Comparison of ENCODE assay signal across 1 cellular context in the genomic region with DNA sequence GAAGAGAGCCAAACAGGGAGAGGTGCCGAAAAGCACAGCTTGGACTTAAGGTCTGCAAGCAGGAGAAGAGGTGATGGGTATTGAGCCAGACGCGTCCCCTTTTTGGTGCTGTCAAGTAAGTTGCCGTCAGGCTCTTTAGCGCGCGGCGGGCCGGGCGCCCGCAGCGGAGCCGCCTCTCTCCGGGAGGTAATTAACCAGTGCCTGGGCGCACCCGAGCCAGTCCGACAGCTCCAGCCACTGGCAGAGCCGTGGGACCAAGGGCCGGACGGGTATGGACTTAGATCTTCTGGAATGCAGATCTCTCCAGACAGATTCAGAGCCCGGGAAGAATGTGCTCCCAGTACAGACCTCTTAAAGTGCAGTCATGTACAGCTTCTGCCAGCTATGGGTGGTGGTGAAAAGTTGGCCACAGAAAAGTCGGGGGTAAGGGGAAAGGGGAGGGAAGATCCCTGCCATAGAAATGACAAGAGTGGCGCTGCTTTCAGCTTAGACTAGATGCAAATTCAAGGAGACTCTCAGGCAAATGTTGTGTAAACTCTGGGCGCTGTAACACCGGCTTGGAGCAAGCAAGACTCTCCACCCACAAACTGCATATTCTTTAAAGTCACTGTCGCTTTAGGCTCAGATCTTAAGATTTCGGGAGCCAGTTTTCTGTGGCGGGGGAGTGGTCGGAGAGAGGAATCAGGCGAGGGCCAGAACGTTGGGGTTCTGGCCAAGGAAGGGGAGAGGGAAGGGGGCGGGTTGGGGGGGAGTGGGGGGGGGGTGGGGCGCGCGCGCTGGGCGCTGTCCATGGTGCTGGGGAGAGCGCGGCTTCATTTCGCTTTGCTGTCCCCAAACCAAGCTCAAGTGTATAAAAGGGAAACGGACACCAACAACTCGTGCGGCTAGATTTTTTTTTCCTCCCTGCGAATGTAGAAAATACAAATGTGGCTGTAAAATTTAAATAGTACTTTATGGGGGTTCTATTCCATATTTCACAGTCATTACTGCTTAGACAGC.
A peak's percentile ranks its signal among the peaks of the same experiment; 100 is the strongest.
TF ChIP-seq lines count a peak whose summit lies in the region.

No MANE protein-coding gene starts in this region.

TF ChIP-seq in H1, 55 proteins besides CTCF, POLR2A, EP300 and RAD21:
- TF ChIP-seq CTBP2 (IDR thresholded peaks at IDR 0.05; ENCODE audit: borderline replicate concordance, insufficient read depth, insufficient read length, low read length) = peak; percentile 72
- TF ChIP-seq SIRT6 (IDR thresholded peaks at IDR 0.05; ENCODE audit: low read length) = no peak
- TF ChIP-seq KDM1A (IDR thresholded peaks at IDR 0.05; ENCODE audit: borderline replicate concordance, low read length) = no peak
- TF ChIP-seq, protein P1, sequence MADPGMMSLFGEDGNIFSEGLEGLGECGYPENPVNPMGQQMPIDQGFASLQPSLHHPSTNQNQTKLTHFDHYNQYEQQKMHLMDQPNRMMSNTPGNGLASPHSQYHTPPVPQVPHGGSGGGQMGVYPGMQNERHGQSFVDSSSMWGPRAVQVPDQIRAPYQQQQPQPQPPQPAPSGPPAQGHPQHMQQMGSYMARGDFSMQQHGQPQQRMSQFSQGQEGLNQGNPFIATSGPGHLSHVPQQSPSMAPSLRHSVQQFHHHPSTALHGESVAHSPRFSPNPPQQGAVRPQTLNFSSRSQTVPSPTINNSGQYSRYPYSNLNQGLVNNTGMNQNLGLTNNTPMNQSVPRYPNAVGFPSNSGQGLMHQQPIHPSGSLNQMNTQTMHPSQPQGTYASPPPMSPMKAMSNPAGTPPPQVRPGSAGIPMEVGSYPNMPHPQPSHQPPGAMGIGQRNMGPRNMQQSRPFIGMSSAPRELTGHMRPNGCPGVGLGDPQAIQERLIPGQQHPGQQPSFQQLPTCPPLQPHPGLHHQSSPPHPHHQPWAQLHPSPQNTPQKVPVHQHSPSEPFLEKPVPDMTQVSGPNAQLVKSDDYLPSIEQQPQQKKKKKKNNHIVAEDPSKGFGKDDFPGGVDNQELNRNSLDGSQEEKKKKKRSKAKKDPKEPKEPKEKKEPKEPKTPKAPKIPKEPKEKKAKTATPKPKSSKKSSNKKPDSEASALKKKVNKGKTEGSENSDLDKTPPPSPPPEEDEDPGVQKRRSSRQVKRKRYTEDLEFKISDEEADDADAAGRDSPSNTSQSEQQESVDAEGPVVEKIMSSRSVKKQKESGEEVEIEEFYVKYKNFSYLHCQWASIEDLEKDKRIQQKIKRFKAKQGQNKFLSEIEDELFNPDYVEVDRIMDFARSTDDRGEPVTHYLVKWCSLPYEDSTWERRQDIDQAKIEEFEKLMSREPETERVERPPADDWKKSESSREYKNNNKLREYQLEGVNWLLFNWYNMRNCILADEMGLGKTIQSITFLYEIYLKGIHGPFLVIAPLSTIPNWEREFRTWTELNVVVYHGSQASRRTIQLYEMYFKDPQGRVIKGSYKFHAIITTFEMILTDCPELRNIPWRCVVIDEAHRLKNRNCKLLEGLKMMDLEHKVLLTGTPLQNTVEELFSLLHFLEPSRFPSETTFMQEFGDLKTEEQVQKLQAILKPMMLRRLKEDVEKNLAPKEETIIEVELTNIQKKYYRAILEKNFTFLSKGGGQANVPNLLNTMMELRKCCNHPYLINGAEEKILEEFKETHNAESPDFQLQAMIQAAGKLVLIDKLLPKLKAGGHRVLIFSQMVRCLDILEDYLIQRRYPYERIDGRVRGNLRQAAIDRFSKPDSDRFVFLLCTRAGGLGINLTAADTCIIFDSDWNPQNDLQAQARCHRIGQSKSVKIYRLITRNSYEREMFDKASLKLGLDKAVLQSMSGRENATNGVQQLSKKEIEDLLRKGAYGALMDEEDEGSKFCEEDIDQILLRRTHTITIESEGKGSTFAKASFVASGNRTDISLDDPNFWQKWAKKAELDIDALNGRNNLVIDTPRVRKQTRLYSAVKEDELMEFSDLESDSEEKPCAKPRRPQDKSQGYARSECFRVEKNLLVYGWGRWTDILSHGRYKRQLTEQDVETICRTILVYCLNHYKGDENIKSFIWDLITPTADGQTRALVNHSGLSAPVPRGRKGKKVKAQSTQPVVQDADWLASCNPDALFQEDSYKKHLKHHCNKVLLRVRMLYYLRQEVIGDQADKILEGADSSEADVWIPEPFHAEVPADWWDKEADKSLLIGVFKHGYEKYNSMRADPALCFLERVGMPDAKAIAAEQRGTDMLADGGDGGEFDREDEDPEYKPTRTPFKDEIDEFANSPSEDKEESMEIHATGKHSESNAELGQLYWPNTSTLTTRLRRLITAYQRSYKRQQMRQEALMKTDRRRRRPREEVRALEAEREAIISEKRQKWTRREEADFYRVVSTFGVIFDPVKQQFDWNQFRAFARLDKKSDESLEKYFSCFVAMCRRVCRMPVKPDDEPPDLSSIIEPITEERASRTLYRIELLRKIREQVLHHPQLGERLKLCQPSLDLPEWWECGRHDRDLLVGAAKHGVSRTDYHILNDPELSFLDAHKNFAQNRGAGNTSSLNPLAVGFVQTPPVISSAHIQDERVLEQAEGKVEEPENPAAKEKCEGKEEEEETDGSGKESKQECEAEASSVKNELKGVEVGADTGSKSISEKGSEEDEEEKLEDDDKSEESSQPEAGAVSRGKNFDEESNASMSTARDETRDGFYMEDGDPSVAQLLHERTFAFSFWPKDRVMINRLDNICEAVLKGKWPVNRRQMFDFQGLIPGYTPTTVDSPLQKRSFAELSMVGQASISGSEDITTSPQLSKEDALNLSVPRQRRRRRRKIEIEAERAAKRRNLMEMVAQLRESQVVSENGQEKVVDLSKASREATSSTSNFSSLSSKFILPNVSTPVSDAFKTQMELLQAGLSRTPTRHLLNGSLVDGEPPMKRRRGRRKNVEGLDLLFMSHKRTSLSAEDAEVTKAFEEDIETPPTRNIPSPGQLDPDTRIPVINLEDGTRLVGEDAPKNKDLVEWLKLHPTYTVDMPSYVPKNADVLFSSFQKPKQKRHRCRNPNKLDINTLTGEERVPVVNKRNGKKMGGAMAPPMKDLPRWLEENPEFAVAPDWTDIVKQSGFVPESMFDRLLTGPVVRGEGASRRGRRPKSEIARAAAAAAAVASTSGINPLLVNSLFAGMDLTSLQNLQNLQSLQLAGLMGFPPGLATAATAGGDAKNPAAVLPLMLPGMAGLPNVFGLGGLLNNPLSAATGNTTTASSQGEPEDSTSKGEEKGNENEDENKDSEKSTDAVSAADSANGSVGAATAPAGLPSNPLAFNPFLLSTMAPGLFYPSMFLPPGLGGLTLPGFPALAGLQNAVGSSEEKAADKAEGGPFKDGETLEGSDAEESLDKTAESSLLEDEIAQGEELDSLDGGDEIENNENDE (IDR thresholded peaks at IDR 0.05; ENCODE audit: insufficient replicate concordance, low read length) = no peak
- TF ChIP-seq EGR1 (IDR thresholded peaks at IDR 0.05; ENCODE audit: borderline replicate concordance, low read depth, low read length) = no peak
- peak; percentile 92 for TF ChIP-seq SUZ12 (IDR thresholded peaks at IDR 0.05; ENCODE audit: low read length)
- TF ChIP-seq, protein P2, sequence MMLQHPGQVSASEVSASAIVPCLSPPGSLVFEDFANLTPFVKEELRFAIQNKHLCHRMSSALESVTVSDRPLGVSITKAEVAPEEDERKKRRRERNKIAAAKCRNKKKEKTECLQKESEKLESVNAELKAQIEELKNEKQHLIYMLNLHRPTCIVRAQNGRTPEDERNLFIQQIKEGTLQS (IDR thresholded peaks at IDR 0.05; ENCODE audit: insufficient read depth, low read depth, low read length) = no peak
- TF ChIP-seq CHD1 (IDR thresholded peaks at IDR 0.05; ENCODE audit: low read depth, low read length) = no peak
- no peak for TF ChIP-seq SIX5 (IDR thresholded peaks at IDR 0.05; ENCODE audit: low read depth, low read length)
- no peak for TF ChIP-seq POU5F1 (IDR thresholded peaks at IDR 0.05; ENCODE audit: low read depth, low read length)
- TF ChIP-seq TEAD4 (IDR thresholded peaks at IDR 0.05; ENCODE audit: low read depth, low read length) = 0 out of 2 replicates have a peak, but pooled peaks have one; percentile 31
- no peak; a peak in 1 of 4 replicates for TF ChIP-seq HDAC2 (IDR thresholded peaks at IDR 0.05; ENCODE audit: borderline replicate concordance in 1 of 2, low read depth in 2 of 2, low read length in 2 of 2)
- TF ChIP-seq PHF8 (conservative IDR thresholded peaks at IDR 0.05; ENCODE audit: low read depth, low read length) = no peak
- TF ChIP-seq SIN3A (conservative IDR thresholded peaks at IDR 0.05 in 1 of 2, IDR thresholded peaks at IDR 0.05 in 1 of 2; ENCODE audit: low read depth in 1 of 2, low read length in 2 of 2) = peak; percentile 81 to 84; a peak in 3 of 4 replicates
- TF ChIP-seq CEBPB (IDR thresholded peaks at IDR 0.05; ENCODE audit: low read depth, low read length) = no peak
- TF ChIP-seq RNF2 (IDR thresholded peaks at IDR 0.05; ENCODE audit: borderline replicate concordance, low read depth, low read length, missing control alignments, poor library complexity, severe bottlenecking) = peak; percentile 93
- TF ChIP-seq EZH2 (IDR thresholded peaks at IDR 0.05; ENCODE audit: low read depth, low read length, severe bottlenecking) = peak; percentile 78
- no peak for TF ChIP-seq TCF12 (IDR thresholded peaks at IDR 0.05; ENCODE audit: low read depth, low read length)
